In the genomic region with DNA sequence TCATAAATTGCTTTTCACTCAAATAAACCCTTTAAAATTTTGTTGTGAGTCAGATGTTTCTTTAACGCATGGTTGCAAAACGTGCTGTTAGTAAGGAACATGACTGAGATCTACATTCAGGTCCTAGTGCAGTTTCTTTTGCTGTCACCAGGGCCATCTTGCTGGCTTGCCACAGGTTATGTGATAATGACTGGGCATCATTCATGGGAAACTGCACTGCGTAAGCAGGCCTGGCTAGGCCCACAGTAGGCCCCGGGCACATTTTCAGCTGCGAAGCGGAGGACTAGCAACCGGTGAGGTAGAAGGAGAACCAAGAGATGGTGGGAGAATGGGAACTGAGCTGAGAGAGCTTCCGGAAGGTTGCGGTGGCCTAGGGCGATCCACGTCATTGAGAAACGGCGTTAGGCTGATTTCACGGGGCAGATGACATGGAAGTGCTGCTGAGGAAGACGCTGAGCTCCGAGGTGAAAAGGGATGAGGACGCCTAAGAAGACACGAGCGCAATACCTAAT, we compare ENCODE assay signal across 8 cellular contexts. TPM values are rescaled to one million over a fixed set of nuclear protein-coding genes. Genes with fewer than 3 reads are reported as not detected.
DNase-seq lines count a peak whose midpoint lies in the region; FAIRE-seq and TF ChIP-seq lines count a peak whose summit lies in the region.

No MANE protein-coding gene starts in this region.

- no peak for TF ChIP-seq POLR2A in tibial nerve (IDR thresholded peaks at IDR 0.05)
- no peak for TF ChIP-seq POLR2A in testis (IDR thresholded peaks at IDR 0.05)

- no peaks in the 10 kb centered on the region for H3K36me3 ChIP-seq in ACC112 (ENCODE audit: insufficient read depth, low read length)
- H3K36me3 ChIP-seq in tibial nerve: no peaks in the 10 kb centered on the region
- H3K36me3 ChIP-seq in testis (ENCODE audit: low read depth, missing control alignments): no peaks in the 10 kb centered on the region

- H2AFZ ChIP-seq in ACC112 (ENCODE audit: low read length, unreplicated experiment): no peak overlapping the region

- FAIRE-seq in HTR-8/SVneo (lab: Jason Lieb, UNC): no peak

- intact Hi-C loops in testis (cut with DNase I; ENCODE audit: low total_unique reads): no loop called here

- H3K79me2 ChIP-seq in ACC112 (ENCODE audit: control insufficient read depth, insufficient read depth, low read length, unreplicated experiment): no peaks in the 10 kb centered on the region

- 90 to 92% methylated on average over 19 of the region's 19 CpGs for WGBS in tibial nerve, 2 donors
- WGBS in testis, 2 donors: 89% methylated on average over 19 of the region's 19 CpGs

- peak; percentile 81 for DNase-seq in GM13977 (ENCODE audit: low spot score)
- peak; percentile 28 for DNase-seq in SKM-1 (lab: John Stamatoyannopoulos, UW; ENCODE audit: unreplicated experiment)
- peak; percentile 69 for DNase-seq in germinal center (ENCODE audit: low spot score)
- DNase-seq in tibial nerve (ENCODE audit: low spot score in 2 of 2): no peak
- no peak for DNase-seq in HTR-8/SVneo (ENCODE audit: insufficient read length, low spot score)
- DNase-seq in testis: no peak
- no peak for DNase-seq in ecto neural progenitor cell (ENCODE audit: low spot score)

- H3K9me3 ChIP-seq in tibial nerve (no peaks in the 10 kb centered on the region), testis (no peaks in the 10 kb centered on the region)

- H3K4me1 ChIP-seq in ACC112 (ENCODE audit: control insufficient read depth, insufficient read depth, low read length, unreplicated experiment): peaks cover 44% of the 10 kb centered on the region
- peaks cover 0 to 46% (median 25%) of the 10 kb centered on the region in 4 donors for H3K4me1 ChIP-seq in tibial nerve
- H3K4me1 ChIP-seq in testis: peaks cover 5% of the 10 kb centered on the region

- TF ChIP-seq CTCF in GM13977 (IDR thresholded peaks at IDR 0.05; ENCODE audit: extremely low read depth, insufficient read depth, missing control alignments): no peak
- TF ChIP-seq CTCF in tibial nerve (IDR thresholded peaks at IDR 0.05): no peak
- no peak for TF ChIP-seq CTCF in testis (IDR thresholded peaks at IDR 0.05)

- H3K27ac ChIP-seq in ACC112 (ENCODE audit: low read depth, low read length) (peak overlapping the region; percentile 100), tibial nerve (peak overlapping the region in 1 of 4 donors; percentile 89), testis (no peak overlapping the region)

- in situ Hi-C loops in GM13977 (cut with MboI; ENCODE audit: low pct_unique_long_range_greater_than_20kb, low sequenced_read_pairs, unreplicated experiment): no loop called here

- TF ChIP-seq EP300 in tibial nerve (IDR thresholded peaks at IDR 0.05): no peak

- no peak overlapping the region for H3K4me3 ChIP-seq in ACC112 (ENCODE audit: low read depth, low read length)
- no peak overlapping the region for H3K4me3 ChIP-seq in tibial nerve
- no peak overlapping the region for H3K4me3 ChIP-seq in testis

- H3K27me3 ChIP-seq in ACC112 (ENCODE audit: insufficient read depth, low read length): no peaks in the 10 kb centered on the region
- H3K27me3 ChIP-seq in tibial nerve: peaks cover 0 to 37% of the 10 kb centered on the region in 2 donors
- H3K27me3 ChIP-seq in testis: no peaks in the 10 kb centered on the region

RNA-seq across cellular contexts. Expression of a gene that starts 3.2 kb away (rescaled TPM):
- total RNA-seq in tibial nerve: under 1 TPM in 1 of 4 donors, not detected in 3; 0.90 TPM
- total RNA-seq in testis: under 1 TPM; 0.24 to 0.93 TPM
- 0.51 TPM for polyA plus RNA-seq in testis (ENCODE audit: insufficient read depth, low read depth, low replicate concordance)

RNA-seq across cellular contexts. Expression of a gene that starts 12.7 kb away (rescaled TPM):
- total RNA-seq in tibial nerve (100 to 1,000 TPM in 1 of 4 donors, 10 to 100 TPM in 3; 33.1 to 239 (median 60.3) TPM), testis (10 to 100 TPM; 12.5 to 15.4 TPM)
- polyA plus RNA-seq in testis (ENCODE audit: insufficient read depth, low read depth, low replicate concordance): 25.9 TPM

RNA-seq across cellular contexts. Expression of a gene that starts 17.1 kb away (rescaled TPM):
- total RNA-seq in tibial nerve: 1 to 10 TPM in 3 of 4 donors, not detected in 1; 2.5 to 3.9 (median 3.3) TPM
- total RNA-seq in testis: 1 to 10 TPM; 4.1 to 4.8 TPM
- 1.8 TPM for polyA plus RNA-seq in testis (ENCODE audit: insufficient read depth, low read depth, low replicate concordance)

RNA-seq across cellular contexts. Expression of a gene that starts 20.2 kb away (rescaled TPM):
- total RNA-seq in tibial nerve (not detected), testis (10 to 100 TPM; 40.4 to 71.9 TPM)
- 183 TPM for polyA plus RNA-seq in testis (ENCODE audit: insufficient read depth, low read depth, low replicate concordance)

RNA-seq across cellular contexts. Expression of a gene that starts 34.4 kb away (rescaled TPM):
- 10 to 100 TPM; 43.9 to 57.3 (median 45.0) TPM for total RNA-seq in tibial nerve
- 10 to 100 TPM; 88.5 to 89.2 TPM for total RNA-seq in testis
- polyA plus RNA-seq in testis (ENCODE audit: insufficient read depth, low read depth, low replicate concordance): 67.4 TPM

Comparison
In these comparisons a context has a peak if more than half of its experiments do, and no peak if none do; other contexts are left out.
1. DNase-seq: peak in GM13977 (single experiment), SKM-1 (single experiment) and germinal center (single experiment); none in tibial nerve (0 of 2), HTR-8/SVneo (single experiment), testis (single experiment) and ecto neural progenitor cell (single experiment).